ENCODE assay signal across 8 cellular contexts in genomic region chrX:129982300-129983246, GRCh38. TPM values are rescaled to one million over a fixed set of nuclear protein-coding genes. Genes with fewer than 3 reads are reported as not detected.
A peak's percentile ranks its signal among the peaks of the same experiment; 100 is the strongest.
DNase-seq lines count a peak whose midpoint lies in the region; ATAC-seq and TF ChIP-seq lines count a peak whose summit lies in the region.

Gene BCORL1, plus strand, starts transcription at chrX:129982635. Its CDS starts 22,597 bp downstream, at chrX:130005232.

- H3K4me3 Mint-ChIP-seq in activated naive CD8-positive, alpha-beta T cell = peak within 1 kb of the TSS; percentile 83

- intact Hi-C loops in Right ventricle myocardium inferior (cut with DNase I) = loop anchor here (1.0 to 10.0 kb wide), 3 partner anchors 40 to 138 kb away; partner anchors contain the start of gene ZDHHC9
- intact Hi-C loops in transverse colon (cut with DNase I; ENCODE audit: low total_unique reads) = loop anchor here (10.0 kb wide), 1 partner anchor 48 kb away; no protein-coding TSS in a partner anchor

- in situ Hi-C loops in transverse colon (cut with MboI; ENCODE audit: low pct_ligation_motif_present in 1 of 4, low pct_unique_long_range_greater_than_20kb in 1 of 4, low sequenced_read_pairs in 3 of 4) = no loop called here

- DNase-seq in NCI-H1105 (lab: John Stamatoyannopoulos, UW) (peak; percentile 82), Right ventricle myocardium inferior (ENCODE audit: missing footprints) (peak; percentile 95), transverse colon (peak; percentile 91)

- WGBS in transverse colon (ENCODE audit: low coverage in 1 of 2), 2 donors = 33% methylated on average over 74 of the region's 74 CpGs; no CpG with 5 or more reads in 1 of the 2 donors

- H3K27ac ChIP-seq in parathyroid adenoma (peak within 1 kb of the TSS; percentile 57), transverse colon (peak within 1 kb of the TSS in 2 of 4 donors; percentile 60 to 89)

- peak; percentile 87 for TF ChIP-seq POLR2A in transverse colon (IDR thresholded peaks at IDR 0.05)

- ATAC-seq in HG02678 (IDR thresholded peaks at IDR 0.05; ENCODE audit: unreplicated experiment) (peak; percentile 88), SK-N-SH treated with all-trans-retinoic acid at 6 μM for 48 hours (peak; percentile 93), Right ventricle myocardium inferior (peak; percentile 96)

- TF ChIP-seq CTCF in GM12875 (IDR thresholded peaks at IDR 0.05; ENCODE audit: borderline replicate concordance, insufficient read depth, low read depth, low read length) (no peak), parathyroid adenoma (IDR thresholded peaks at IDR 0.05) (no peak), transverse colon (IDR thresholded peaks at IDR 0.05) (no peak)

- peak within 1 kb of the TSS; percentile 28 for H3K27ac Mint-ChIP-seq in activated naive CD8-positive, alpha-beta T cell

- H3K4me1 Mint-ChIP-seq in activated naive CD8-positive, alpha-beta T cell (ENCODE audit: low read depth) = peaks cover 24% of the 10 kb centered on the region

- H3K9ac ChIP-seq in parathyroid adenoma = no peak within 1 kb of the TSS

- no peaks in the 10 kb centered on the region for H3K27me3 Mint-ChIP-seq in activated naive CD8-positive, alpha-beta T cell

- H3K27me3 ChIP-seq in parathyroid adenoma (ENCODE audit: control insufficient read depth, insufficient read depth, low read length) (no peaks in the 10 kb centered on the region), transverse colon (no peaks in the 10 kb centered on the region)

- H3K9me3 Mint-ChIP-seq in activated naive CD8-positive, alpha-beta T cell (ENCODE audit: low read depth) = no peaks in the 10 kb centered on the region

- no peak for TF ChIP-seq EP300 in transverse colon (IDR thresholded peaks at IDR 0.05; ENCODE audit: low read depth)

- no peaks in the 10 kb centered on the region for H3K36me3 ChIP-seq in parathyroid adenoma (ENCODE audit: control insufficient read depth, insufficient read depth, low read length)
- no peaks in the 10 kb centered on the region for H3K36me3 ChIP-seq in transverse colon

- H3K4me2 ChIP-seq in parathyroid adenoma (ENCODE audit: low read length) = peak within 1 kb of the TSS; percentile 73

- H3K4me1 ChIP-seq in parathyroid adenoma (no peaks in the 10 kb centered on the region), transverse colon (peaks cover 0 to 6% (median 2%) of the 10 kb centered on the region in 4 donors)

- peak within 1 kb of the TSS; percentile 79 for H2AFZ ChIP-seq in parathyroid adenoma

- H3K4me3 ChIP-seq in GM12875 (ENCODE audit: low read depth, low read length) (peak within 1 kb of the TSS; percentile 61), parathyroid adenoma (ENCODE audit: low read depth, low read length) (peak within 1 kb of the TSS; percentile 52), transverse colon (peak within 1 kb of the TSS in 1 of 4 donors; percentile 46)

- no peaks in the 10 kb centered on the region for H3K79me2 ChIP-seq in parathyroid adenoma

- H3K9me3 ChIP-seq in parathyroid adenoma (ENCODE audit: control insufficient read depth, low read length) (no peaks in the 10 kb centered on the region), transverse colon (no peaks in the 10 kb centered on the region)

- H3K36me3 Mint-ChIP-seq in activated naive CD8-positive, alpha-beta T cell = no peaks in the 10 kb centered on the region

TF ChIP-seq in SK-N-SH treated with all-trans-retinoic acid at 6 μM for 48 hours, 23 proteins besides CTCF, POLR2A, EP300 and RAD21:
- no peak for TF ChIP-seq GLIS3 (CRISPR knock-in tag; IDR thresholded peaks at IDR 0.05)
- no peak for TF ChIP-seq SNAI2 (CRISPR knock-in tag; IDR thresholded peaks at IDR 0.05)
- TF ChIP-seq TSHZ2 (CRISPR knock-in tag; IDR thresholded peaks at IDR 0.05) = peak; percentile 62; the same call in 1 of the 2 replicates
- TF ChIP-seq ZNF70 (CRISPR knock-in tag; IDR thresholded peaks at IDR 0.05) = no peak
- no peak for TF ChIP-seq ZC3H10 (CRISPR knock-in tag; IDR thresholded peaks at IDR 0.05)
- TF ChIP-seq ZNF8 (CRISPR knock-in tag; IDR thresholded peaks at IDR 0.05) = no peak
- TF ChIP-seq BACH2 (CRISPR knock-in tag; IDR thresholded peaks at IDR 0.05; ENCODE audit: borderline replicate concordance) = no peak

RNA-seq across cellular contexts. Expression of gene BCORL1, which starts in this region (rescaled TPM):
- total RNA-seq in Right ventricle myocardium inferior = 11.3 TPM
- total RNA-seq in transverse colon = 10 to 100 TPM in 1 of 4 donors, 1 to 10 TPM in 3; 5.6 to 11.6 (median 8.0) TPM
